In the genomic region with DNA sequence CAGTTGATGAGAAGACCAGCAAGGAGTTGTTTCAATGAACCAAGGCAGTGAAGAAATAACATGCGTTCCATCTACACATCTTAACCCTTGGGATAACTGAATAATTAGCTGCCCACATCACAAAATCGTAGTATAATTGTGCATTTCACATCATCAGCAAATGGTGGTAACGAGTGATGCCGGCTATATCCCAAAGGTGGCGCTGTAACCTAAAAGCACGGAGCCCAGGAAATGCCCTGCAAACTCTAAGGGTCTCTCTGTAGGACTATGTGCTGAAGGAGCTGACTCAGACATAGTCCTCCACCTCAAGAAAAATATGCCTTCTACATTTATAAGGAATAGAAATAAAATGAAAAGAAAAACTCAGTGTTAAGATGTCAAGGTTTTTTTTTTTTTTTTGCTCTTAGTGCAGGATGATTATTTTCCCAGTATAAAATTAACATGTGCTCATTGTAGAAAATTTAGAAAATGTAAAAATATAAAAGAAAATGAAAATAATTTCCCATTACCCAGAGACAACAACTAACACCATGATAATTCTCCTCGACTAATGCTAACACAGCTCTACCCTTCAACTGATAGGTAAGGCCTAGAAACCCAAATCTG, we compare ENCODE assay signal across 1 cellular context.
TF ChIP-seq lines count a peak whose summit lies in the region.

No MANE protein-coding gene starts in this region.

TF ChIP-seq in HepG2, 621 proteins besides CTCF, POLR2A, EP300 and RAD21 (continued from another document):
- TF ChIP-seq, protein P1, sequence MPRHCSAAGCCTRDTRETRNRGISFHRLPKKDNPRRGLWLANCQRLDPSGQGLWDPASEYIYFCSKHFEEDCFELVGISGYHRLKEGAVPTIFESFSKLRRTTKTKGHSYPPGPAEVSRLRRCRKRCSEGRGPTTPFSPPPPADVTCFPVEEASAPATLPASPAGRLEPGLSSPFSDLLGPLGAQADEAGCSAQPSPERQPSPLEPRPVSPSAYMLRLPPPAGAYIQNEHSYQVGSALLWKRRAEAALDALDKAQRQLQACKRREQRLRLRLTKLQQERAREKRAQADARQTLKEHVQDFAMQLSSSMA (CRISPR knock-in tag; IDR thresholded peaks at IDR 0.05): no peak
